25 cellular contexts compared by ENCODE assay signal in the genomic region with DNA sequence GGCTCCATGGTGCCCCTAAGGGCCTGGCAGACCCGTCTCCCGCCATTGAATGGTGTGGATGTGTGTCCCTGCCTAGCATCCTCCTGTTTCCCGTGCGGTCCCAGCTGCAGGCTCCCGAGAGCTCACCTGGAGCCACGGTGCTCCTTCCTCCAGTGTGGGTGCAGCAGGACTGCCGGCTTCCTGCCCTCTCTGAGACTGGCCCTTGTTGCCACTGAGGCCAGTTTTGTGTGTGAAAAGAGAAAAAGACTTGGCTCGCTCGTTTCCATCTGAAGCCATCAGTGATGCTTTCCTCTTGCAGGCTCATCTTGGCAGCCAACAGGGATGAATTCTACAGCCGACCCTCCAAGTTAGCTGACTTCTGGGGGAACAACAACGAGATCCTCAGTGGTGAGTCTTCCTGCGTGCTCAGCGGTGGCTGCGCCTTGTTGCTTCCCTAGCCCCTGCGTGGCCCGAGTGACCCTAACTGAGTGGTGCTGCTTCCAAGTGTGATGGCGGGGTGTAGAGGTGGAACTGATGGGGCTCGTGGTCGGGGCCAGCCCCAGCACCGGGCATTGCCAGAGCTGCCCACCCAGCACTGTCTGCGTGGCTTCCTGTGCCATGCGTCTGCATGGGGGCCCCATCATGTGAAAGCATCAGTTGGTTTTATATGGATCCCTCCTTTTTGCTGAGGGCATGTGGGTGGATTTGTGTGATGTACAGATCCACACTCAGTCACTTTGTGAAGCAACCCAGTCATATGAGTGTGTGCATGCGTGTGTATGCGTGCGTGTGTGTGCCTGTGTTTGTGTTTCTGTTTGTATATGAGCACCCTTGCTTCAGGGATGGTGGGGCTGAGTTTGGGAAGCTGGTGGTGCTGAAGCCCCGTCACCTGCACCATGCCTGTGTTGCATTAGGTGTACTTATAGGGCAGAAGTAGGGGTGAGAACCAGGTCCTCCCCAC.
"Had no signal": no experiment of that assay in that cellular context is flagged by ENCODE, and none has a peak within 500 bp of the region (broad histone marks: within the 10 kb centered on the region; RNA-seq: fewer than 3 reads in every experiment).

No MANE protein-coding gene starts in this region.

- ATAC-seq: activated T-cell treated with anti-CD3 and anti-CD28 coated beads, Interleukin-2, amount 50 U/mL, for 72 hours; Panc1 had no signal

- H3K9me3 Mint-ChIP-seq: activated B cell treated with CpG ODN at 0.5 μM for 24 hours had no signal

- H3K27ac Mint-ChIP-seq: activated B cell treated with CpG ODN at 0.5 μM for 24 hours; activated CD4-positive, alpha-beta memory T cell treated with anti-CD3 and anti-CD28 coated beads for 36 hours; activated CD4-positive, alpha-beta T cell treated with anti-CD3 and anti-CD28 coated beads, Interleukin-2, amount 10 ng/mL, durations not matched to agents 7 days and 5 days; activated naive CD4-positive, alpha-beta T cell treated with anti-CD3 and anti-CD28 coated beads, Interleukin-2, amount 10 ng/mL, durations not matched to agents 7 days and 5 days; activated naive CD8-positive, alpha-beta T cell treated with anti-CD3 and anti-CD28 coated beads for 36 hours; activated T-cell treated with anti-CD3 and anti-CD28 coated beads, Interleukin-2, amount 50 U/mL, for 72 hours; activated T-helper 2 cell treated with anti-CD3 and anti-CD28 coated beads, Interferon-gamma antibody, Interleukin-2, Interleukin-4, amounts not matched to agents 10 μg/mL and 5 μg/mL and 100 μg/mL, durations not matched to agents 14 hours and 24 hours and 36 hours had no signal

- DNase-seq: activated B cell treated with CpG ODN at 0.5 μM for 24 hours; activated CD4-positive, alpha-beta memory T cell treated with anti-CD3 and anti-CD28 coated beads for 36 hours; activated CD4-positive, alpha-beta T cell treated with anti-CD3 and anti-CD28 coated beads, Interleukin-2, amount 10 ng/mL, durations not matched to agents 7 days and 5 days; activated gamma-delta T cell treated with Interleukin-2 at 50 U/mL for 16 hours; activated naive CD4-positive, alpha-beta T cell treated with anti-CD3 and anti-CD28 coated beads, Interleukin-2, amount 10 ng/mL, durations not matched to agents 7 days and 5 days; activated naive CD8-positive, alpha-beta T cell treated with anti-CD3 and anti-CD28 coated beads for 36 hours; activated T-cell treated with anti-CD3 and anti-CD28 coated beads, Interleukin-2, amount 50 U/mL, for 72 hours; caudate nucleus; IMR-90; KG1; NCI-H1048; NCI-H1417; NCI-H1694; NCI-H2029; NCI-H2107; NCI-H2171 treated with DMSO at 0.1 percent for 48 hours; NCI-H226; NCI-H526 treated with DMSO at 0.1 percent for 48 hours; RPMI8226; SHP77; T-helper 2 cell; T1000 had no signal

- FAIRE-seq: TTC549 had no signal

- H3K4me1 Mint-ChIP-seq: activated CD4-positive, alpha-beta T cell treated with anti-CD3 and anti-CD28 coated beads, Interleukin-2, amount 10 ng/mL, durations not matched to agents 7 days and 5 days; activated naive CD4-positive, alpha-beta T cell treated with anti-CD3 and anti-CD28 coated beads, Interleukin-2, amount 10 ng/mL, durations not matched to agents 7 days and 5 days had no signal

- H3K27me3 Mint-ChIP-seq: activated B cell treated with CpG ODN at 0.5 μM for 24 hours; activated CD4-positive, alpha-beta memory T cell treated with anti-CD3 and anti-CD28 coated beads for 36 hours; activated CD4-positive, alpha-beta T cell treated with anti-CD3 and anti-CD28 coated beads, Interleukin-2, amount 10 ng/mL, durations not matched to agents 7 days and 5 days; activated naive CD4-positive, alpha-beta T cell treated with anti-CD3 and anti-CD28 coated beads, Interleukin-2, amount 10 ng/mL, durations not matched to agents 7 days and 5 days; activated naive CD8-positive, alpha-beta T cell treated with anti-CD3 and anti-CD28 coated beads for 36 hours had no signal

- H3K4me3 Mint-ChIP-seq: activated B cell treated with CpG ODN at 0.5 μM for 24 hours; activated CD4-positive, alpha-beta memory T cell treated with anti-CD3 and anti-CD28 coated beads for 36 hours; activated CD4-positive, alpha-beta T cell treated with anti-CD3 and anti-CD28 coated beads, Interleukin-2, amount 10 ng/mL, durations not matched to agents 7 days and 5 days; activated naive CD4-positive, alpha-beta T cell treated with anti-CD3 and anti-CD28 coated beads, Interleukin-2, amount 10 ng/mL, durations not matched to agents 7 days and 5 days; activated naive CD8-positive, alpha-beta T cell treated with anti-CD3 and anti-CD28 coated beads for 36 hours; activated T-cell treated with anti-CD3 and anti-CD28 coated beads, Interleukin-2, amount 50 U/mL, for 72 hours had no signal
